ENCODE assay signal across 8 cellular contexts in genomic region chr2:165874445-165875039, GRCh38.
DNase-seq lines count a peak whose midpoint lies in the region; ATAC-seq, FAIRE-seq and TF ChIP-seq lines count a peak whose summit lies in the region.

No MANE protein-coding gene starts in this region.

- H3K18ac ChIP-seq in mesendoderm (ENCODE audit: low read length) = no peak overlapping the region

- peaks cover 24% of the 10 kb centered on the region for H3K4me1 Mint-ChIP-seq in activated T-helper 2 cell treated with anti-CD3 and anti-CD28 coated beads, Interferon-gamma antibody, Interleukin-2, Interleukin-4, amounts not matched to agents 10 μg/mL and 5 μg/mL and 100 μg/mL, durations not matched to agents 14 hours and 24 hours and 36 hours (ENCODE audit: low read depth)

- intact Hi-C loops in activated T-helper 2 cell treated with anti-CD3 and anti-CD28 coated beads, Interferon-gamma antibody, Interleukin-2, Interleukin-4, amounts not matched to agents 10 μg/mL and 5 μg/mL and 100 μg/mL, durations not matched to agents 14 hours and 24 hours and 36 hours (cut with micrococcal nuclease) = loop anchor here (1.0 to 10.0 kb wide), 5 partner anchors 78 to 473 kb away; partner anchors contain the start of genes GALNT3 and TTC21B

- H3F3A ChIP-seq in MM.1S (ENCODE audit: insufficient read depth, low read length) = peaks cover 23% of the 10 kb centered on the region

- H3K9ac ChIP-seq in MM.1S (ENCODE audit: low read length) (no peak overlapping the region), mesendoderm (ENCODE audit: low read length) (no peak overlapping the region)

- H3K4me2 ChIP-seq in MM.1S (ENCODE audit: low read depth, low read length) = peak overlapping the region; percentile 76
- H3K4me2 ChIP-seq in mesendoderm (ENCODE audit: low read length) = no peak overlapping the region

- no peaks in the 10 kb centered on the region for H3K27me3 ChIP-seq in MM.1S (replicated peaks; ENCODE audit: insufficient read depth, low read length)
- H3K27me3 ChIP-seq in mesendoderm (ENCODE audit: insufficient read depth, low read length, poor library complexity) = no peaks in the 10 kb centered on the region

- peak; percentile 90 for ATAC-seq in HG02610 (IDR thresholded peaks at IDR 0.05; ENCODE audit: unreplicated experiment)

- H3K9me3 ChIP-seq in MM.1S (replicated peaks; ENCODE audit: insufficient read depth, low read length) = no peaks in the 10 kb centered on the region

- no peaks in the 10 kb centered on the region for H3K79me2 ChIP-seq in MM.1S (ENCODE audit: low read length)
- no peaks in the 10 kb centered on the region for H3K79me2 ChIP-seq in mesendoderm (ENCODE audit: control insufficient read depth, insufficient read depth, low read length)

- peak; percentile 92 for FAIRE-seq in GM12892 (lab: Jason Lieb, UNC)

- no peaks in the 10 kb centered on the region for H3K9me2 ChIP-seq in MM.1S (replicated peaks; ENCODE audit: insufficient read depth, low read length)

- H2BK5ac ChIP-seq in mesendoderm (ENCODE audit: low read length) = no peak overlapping the region

- H3K36me3 ChIP-seq in MM.1S (replicated peaks; ENCODE audit: insufficient read depth, low read length) = no peaks in the 10 kb centered on the region
- no peaks in the 10 kb centered on the region for H3K36me3 ChIP-seq in mesendoderm (ENCODE audit: control insufficient read depth, insufficient read depth, low read length)

- TF ChIP-seq CTCF in AG04449 (IDR thresholded peaks at IDR 0.05; ENCODE audit: insufficient read depth, low read length, missing control alignments) = peak; percentile 55
- peak; percentile 72 for TF ChIP-seq CTCF in MM.1S (IDR thresholded peaks at IDR 0.05; ENCODE audit: low read length)
- TF ChIP-seq CTCF in RWPE1 (conservative IDR thresholded peaks at IDR 0.05; ENCODE audit: low read depth) = peak; percentile 72

- H3K4ac ChIP-seq in mesendoderm (ENCODE audit: low read depth, low read length) = no peak overlapping the region

- no peaks in the 10 kb centered on the region for H4K20me1 ChIP-seq in MM.1S (ENCODE audit: insufficient read depth, low read length)

- no peaks in the 10 kb centered on the region for H3K79me1 ChIP-seq in mesendoderm (ENCODE audit: low read length)

- H3K4me1 ChIP-seq in MM.1S (ENCODE audit: low read length) (peaks cover 36% of the 10 kb centered on the region), mesendoderm (ENCODE audit: control insufficient read depth, low read depth, low read length) (no peaks in the 10 kb centered on the region)

- no CpG with 5 or more reads among the region's 3 CpGs for WGBS in mesendoderm (ENCODE audit: extremely low coverage, insufficient coverage, low lambda C conversion rate)

- no peak overlapping the region for H3K27ac Mint-ChIP-seq in activated T-helper 2 cell treated with anti-CD3 and anti-CD28 coated beads, Interferon-gamma antibody, Interleukin-2, Interleukin-4, amounts not matched to agents 10 μg/mL and 5 μg/mL and 100 μg/mL, durations not matched to agents 14 hours and 24 hours and 36 hours

- POLR2A ChIA-PET in AG04449 (lab: Yijun Ruan, JAX) = no interaction called here
- POLR2A ChIA-PET in RWPE1 (lab: Yijun Ruan, JAX; ENCODE audit: low non-redundant PET) = no interaction called here

- H2BK15ac ChIP-seq in mesendoderm (replicated peaks; ENCODE audit: low read depth) = no peak overlapping the region

- H2AFZ ChIP-seq in MM.1S (ENCODE audit: low read length) = no peak overlapping the region

- H3K4me3 Mint-ChIP-seq in activated T-helper 2 cell treated with anti-CD3 and anti-CD28 coated beads, Interferon-gamma antibody, Interleukin-2, Interleukin-4, amounts not matched to agents 10 μg/mL and 5 μg/mL and 100 μg/mL, durations not matched to agents 14 hours and 24 hours and 36 hours (ENCODE audit: low read depth) = no peak overlapping the region

- no peak overlapping the region for H4K8ac ChIP-seq in mesendoderm (ENCODE audit: low read depth, low read length)

- CTCF ChIA-PET in AG04449 (lab: Yijun Ruan, JAX) = interaction anchor here (0.6 to 5.6 kb wide), 23 partner anchors 9 to 882 kb away, joined by 3 to 91 read pairs (median 4); no protein-coding TSS in a partner anchor
- CTCF ChIA-PET in RWPE1 (lab: Yijun Ruan, JAX) = interaction anchor here (0.6 to 1.1 kb wide), 11 partner anchors 35 to 1708 kb away, joined by 3 to 9 read pairs (median 3); no protein-coding TSS in a partner anchor

- no peak overlapping the region for H3K27ac ChIP-seq in MM.1S (ENCODE audit: low read length)
- H3K27ac ChIP-seq in RWPE1 = no peak overlapping the region
- H3K27ac ChIP-seq in mesendoderm (ENCODE audit: low read depth, low read length) = no peak overlapping the region

- no peak overlapping the region for H3K4me3 ChIP-seq in AG04449 (ENCODE audit: low read depth, low read length)
- no peak overlapping the region for H3K4me3 ChIP-seq in MM.1S (ENCODE audit: low read length)
- H3K4me3 ChIP-seq in mesendoderm (ENCODE audit: low read length) = no peak overlapping the region

- no peak for TF ChIP-seq POLR2A in GM12892 (IDR thresholded peaks at IDR 0.05; ENCODE audit: low read depth, low read length)

- no peak overlapping the region for H2AK5ac ChIP-seq in mesendoderm (ENCODE audit: low read length)

- no peaks in the 10 kb centered on the region for H3K27me3 Mint-ChIP-seq in activated T-helper 2 cell treated with anti-CD3 and anti-CD28 coated beads, Interferon-gamma antibody, Interleukin-2, Interleukin-4, amounts not matched to agents 10 μg/mL and 5 μg/mL and 100 μg/mL, durations not matched to agents 14 hours and 24 hours and 36 hours (ENCODE audit: low read depth)

- H3K36me3 Mint-ChIP-seq in activated T-helper 2 cell treated with anti-CD3 and anti-CD28 coated beads, Interferon-gamma antibody, Interleukin-2, Interleukin-4, amounts not matched to agents 10 μg/mL and 5 μg/mL and 100 μg/mL, durations not matched to agents 14 hours and 24 hours and 36 hours (ENCODE audit: low read depth) = peaks cover 11% of the 10 kb centered on the region

- H3K23ac ChIP-seq in mesendoderm (ENCODE audit: low read length) = no peak overlapping the region

- no peak overlapping the region for H3K56ac ChIP-seq in mesendoderm (ENCODE audit: low read length)

- no peak overlapping the region for H4K5ac ChIP-seq in mesendoderm (ENCODE audit: low read length)

- DNase-seq in AG04449 (ENCODE audit: low read depth, low spot score) (peak; percentile 34), GM12892 (ENCODE audit: insufficient read length) (no peak), MM.1S (peak; percentile 89), RWPE1 (ENCODE audit: low spot score) (peak; percentile 52), dermis microvascular lymphatic vessel endothelial cell (ENCODE audit: low read depth in 2 of 2) (peak; percentile 63 to 64), mesendoderm (peak; percentile 82)
- no peak for DNase-seq in activated T-helper 2 cell treated with anti-CD3 and anti-CD28 coated beads, Interferon-gamma antibody, Interleukin-2, Interleukin-4, amounts not matched to agents 10 μg/mL and 5 μg/mL and 100 μg/mL, durations not matched to agents 14 hours and 24 hours and 36 hours (ENCODE audit: low spot score)

- no peaks in the 10 kb centered on the region for H3K9me3 Mint-ChIP-seq in activated T-helper 2 cell treated with anti-CD3 and anti-CD28 coated beads, Interferon-gamma antibody, Interleukin-2, Interleukin-4, amounts not matched to agents 10 μg/mL and 5 μg/mL and 100 μg/mL, durations not matched to agents 14 hours and 24 hours and 36 hours

- H2BK120ac ChIP-seq in mesendoderm (ENCODE audit: low read depth, low read length) = no peak overlapping the region

Comparison
In these comparisons a context has a peak if more than half of its experiments do, and no peak if none do; other contexts are left out.
1. DNase-seq: peak in AG04449 (single experiment), MM.1S (single experiment), RWPE1 (single experiment), dermis microvascular lymphatic vessel endothelial cell (2 of 2) and mesendoderm (single experiment); none in GM12892 (single experiment) and activated T-helper 2 cell treated with anti-CD3 and anti-CD28 coated beads, Interferon-gamma antibody, Interleukin-2, Interleukin-4, amounts not matched to agents 10 μg/mL and 5 μg/mL and 100 μg/mL, durations not matched to agents 14 hours and 24 hours and 36 hours (single experiment).
2. Peak in every context shown above with its lines, with median percentiles within 50 percentile points of each other: CTCF ChIP-seq.